ENCODE assay signal across 20 cellular contexts in the genomic region with DNA sequence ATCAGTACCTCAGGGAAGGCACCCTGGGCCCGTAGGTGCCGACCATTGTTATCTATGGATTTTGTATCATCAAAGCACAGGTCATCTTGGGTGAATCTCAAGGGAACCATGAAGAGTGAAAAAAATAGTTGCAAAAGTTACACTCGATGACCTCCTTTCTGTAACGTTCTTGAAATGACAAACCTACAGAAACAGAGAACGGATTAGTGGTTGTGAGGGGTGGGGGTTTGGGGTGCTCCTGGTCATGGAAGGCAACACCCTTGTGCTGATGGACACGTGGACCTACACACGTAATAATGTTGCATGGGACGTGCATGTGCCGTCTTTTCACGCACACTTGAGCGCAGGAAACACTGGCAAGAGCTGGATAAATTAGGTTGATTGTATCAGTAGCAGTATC.
DNase-seq lines count a peak whose midpoint lies in the region; ATAC-seq and TF ChIP-seq lines count a peak whose summit lies in the region.
"Had no signal": no experiment of that assay in that cellular context is flagged by ENCODE, and none has a peak within 500 bp of the region (broad histone marks: within the 10 kb centered on the region; RNA-seq: fewer than 3 reads in every experiment).

No MANE protein-coding gene starts in this region.

- intact Hi-C loops in vagina (cut with DNase I): no loop called here

- no peak overlapping the region for H3K4me3 ChIP-seq in vagina
- H3K4me3 ChIP-seq: colonic mucosa, esophagus muscularis mucosa, left lung had no signal

- H3K4me1 ChIP-seq in vagina: peaks cover 16% of the 10 kb centered on the region
- H3K4me1 ChIP-seq: colonic mucosa, esophagus muscularis mucosa, left lung had no signal

- peaks cover 0 to 2% of the 10 kb centered on the region in 2 donors for H3K36me3 ChIP-seq in vagina
- H3K36me3 ChIP-seq: colonic mucosa, esophagus muscularis mucosa, left lung had no signal

- DNase-seq in NCI-H524 treated with DMSO at 0.1 percent for 48 hours (lab: John Stamatoyannopoulos, UW) (no peak), vagina (ENCODE audit: extremely low spot score in 2 of 2) (no peak), EL (no peak), GM13977 (ENCODE audit: low spot score) (no peak)
- DNase-seq: activated CD4-positive, alpha-beta T cell treated with anti-CD3 and anti-CD28 coated beads for 36 hours; aorta; colonic mucosa; hypothalamus; IMR-90; left lung; NCI-H1092; NCI-H446 treated with DMSO at 0.1 percent for 48 hours; stimulated activated CD4-positive, alpha-beta T cell treated with anti-CD3 and anti-CD28 coated beads, Interleukin-2, amount 100 ng/mL, for 24 hours; stimulated activated naive CD4-positive, alpha-beta T cell had no signal

- in situ Hi-C loops in GM13977 (cut with MboI; ENCODE audit: low pct_unique_long_range_greater_than_20kb, low sequenced_read_pairs, unreplicated experiment): no loop called here

- H3K27me3 ChIP-seq in vagina: no peaks in the 10 kb centered on the region
- H3K27me3 ChIP-seq: colonic mucosa, esophagus muscularis mucosa, left lung had no signal

- no peak for TF ChIP-seq CTCF in vagina (IDR thresholded peaks at IDR 0.05)
- no peak for TF ChIP-seq CTCF in GM13977 (IDR thresholded peaks at IDR 0.05; ENCODE audit: extremely low read depth, insufficient read depth, missing control alignments)

- peak; percentile 54 for ATAC-seq in GM18520 (IDR thresholded peaks at IDR 0.05; ENCODE audit: unreplicated experiment)
- ATAC-seq in GM21390 (IDR thresholded peaks at IDR 0.05; ENCODE audit: unreplicated experiment): peak; percentile 46
- ATAC-seq in HG02973 (IDR thresholded peaks at IDR 0.05; ENCODE audit: unreplicated experiment): peak; percentile 74
- peak; percentile 60 for ATAC-seq in HG03565 (IDR thresholded peaks at IDR 0.05; ENCODE audit: unreplicated experiment)
- ATAC-seq: HCT116 had no signal

- H3K9me3 ChIP-seq in vagina: no peaks in the 10 kb centered on the region
- H3K9me3 ChIP-seq: colonic mucosa, esophagus muscularis mucosa had no signal

- TF ChIP-seq POLR2A in vagina (IDR thresholded peaks at IDR 0.05): no peak

- H3K27ac ChIP-seq in vagina: no peak overlapping the region
- H3K27ac ChIP-seq: colonic mucosa, esophagus muscularis mucosa, left lung had no signal
